2 cellular contexts compared by ENCODE assay signal in genomic region chr3:119597548-119598288, GRCh38.
TF ChIP-seq lines count a peak whose summit lies in the region.

PLA1A (plus strand) TSS chr3:119597885; CDS start chr3:119597914, 29 bp downstream.

TF ChIP-seq in HCT116, 20 proteins besides CTCF, POLR2A, EP300 and RAD21 (continued from another document):
- TF ChIP-seq SIN3A (IDR thresholded peaks at IDR 0.05; ENCODE audit: low read depth) (no peak), CEBPB (IDR thresholded peaks at IDR 0.05; ENCODE audit: low read depth) (no peak), MAX (IDR thresholded peaks at IDR 0.05) (no peak), ATF3 (IDR thresholded peaks at IDR 0.05) (no peak), ELF1 (IDR thresholded peaks at IDR 0.05; ENCODE audit: borderline replicate concordance, low read depth) (no peak), SRF (IDR thresholded peaks at IDR 0.05; ENCODE audit: low read depth) (no peak), TCF7L2 (IDR thresholded peaks at IDR 0.05; ENCODE audit: borderline replicate concordance, extremely low read depth, insufficient read depth, insufficient read length) (no peak), POLR2AphosphoS5 (IDR thresholded peaks at IDR 0.05; ENCODE audit: low read depth, low read length) (no peak), EZH2 (IDR thresholded peaks at IDR 0.05) (no peak)

TF ChIP-seq in endothelial cell of umbilical vein, 7 proteins besides CTCF, POLR2A, EP300 and RAD21 (continued from another document):
- TF ChIP-seq JUN (IDR thresholded peaks at IDR 0.05; ENCODE audit: borderline replicate concordance, insufficient read depth, insufficient read length, low read depth) = no peak
- TF ChIP-seq GATA2 (IDR thresholded peaks at IDR 0.05; ENCODE audit: insufficient read depth, insufficient read length, low read depth, low read length) = no peak
- no peak for TF ChIP-seq MAX (IDR thresholded peaks at IDR 0.05; ENCODE audit: insufficient read depth, insufficient read length)
